ENCODE assay signal across 34 cellular contexts in the genomic region with DNA sequence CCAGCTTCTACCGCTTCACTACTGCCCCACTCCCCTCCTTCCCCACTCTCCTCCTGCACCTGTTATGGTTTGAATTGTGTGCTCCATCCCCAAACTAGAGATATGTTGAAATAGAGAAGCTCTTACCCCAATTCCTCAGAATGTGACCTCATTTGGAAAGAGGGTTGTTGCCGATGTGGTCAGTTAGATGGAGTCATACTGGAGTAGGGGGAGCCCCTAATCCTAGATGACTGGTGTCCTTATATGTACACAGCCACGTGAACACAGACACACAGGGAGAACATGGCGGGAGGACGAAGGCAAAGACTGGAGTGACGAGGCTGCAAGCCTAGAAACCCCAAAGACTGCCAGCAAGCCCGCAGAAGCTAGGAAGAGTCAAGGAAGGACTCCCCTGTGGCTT.
"Had no signal": no experiment of that assay in that cellular context is flagged by ENCODE, and none has a peak within 500 bp of the region (broad histone marks: within the 10 kb centered on the region; RNA-seq: fewer than 3 reads in every experiment).

No MANE protein-coding gene starts in this region.

- H3K4me3 ChIP-seq: adrenal gland, body of pancreas, breast epithelium, PC-9 had no signal

- H3K27ac Mint-ChIP-seq: activated CD4-positive, alpha-beta T cell treated with anti-CD3 and anti-CD28 coated beads, Interleukin-2, amount 10 ng/mL, durations not matched to agents 7 days and 5 days; activated CD8-positive, alpha-beta T cell treated with anti-CD3 and anti-CD28 coated beads, Interleukin-2, amount 10 ng/mL, durations not matched to agents 7 days and 5 days; activated naive CD8-positive, alpha-beta T cell treated with anti-CD3 and anti-CD28 coated beads, Interleukin-2, amount 10 ng/mL, durations not matched to agents 7 days and 5 days; activated T-helper 1 cell treated with anti-CD3 and anti-CD28 coated beads, Interleukin-12 subunit alpha, Interleukin-12 subunit beta, Interleukin-2, Interleukin-4 antibody, amounts not matched to agents 30 ng/mL and 10 ng/mL and 1 ng/mL, durations not matched to agents 14 hours and 24 hours and 36 hours had no signal

- H3K36me3 ChIP-seq: adrenal gland, breast epithelium, WERI-Rb-1 had no signal

- FAIRE-seq: astrocyte had no signal

- H3K4me3 Mint-ChIP-seq: activated CD4-positive, alpha-beta T cell treated with anti-CD3 and anti-CD28 coated beads, Interleukin-2, amount 10 ng/mL, durations not matched to agents 7 days and 5 days; activated CD8-positive, alpha-beta T cell treated with anti-CD3 and anti-CD28 coated beads, Interleukin-2, amount 10 ng/mL, durations not matched to agents 7 days and 5 days; activated naive CD8-positive, alpha-beta T cell treated with anti-CD3 and anti-CD28 coated beads, Interleukin-2, amount 10 ng/mL, durations not matched to agents 7 days and 5 days; activated T-cell treated with anti-CD3 and anti-CD28 coated beads, Interleukin-2, amount 50 U/mL, for 4 hours; activated T-helper 1 cell treated with anti-CD3 and anti-CD28 coated beads, Interleukin-12 subunit alpha, Interleukin-12 subunit beta, Interleukin-2, Interleukin-4 antibody, amounts not matched to agents 30 ng/mL and 10 ng/mL and 1 ng/mL, durations not matched to agents 14 hours and 24 hours and 36 hours had no signal

- H3K9me3 Mint-ChIP-seq: activated CD4-positive, alpha-beta T cell treated with anti-CD3 and anti-CD28 coated beads, Interleukin-2, amount 10 ng/mL, durations not matched to agents 7 days and 5 days; activated naive CD8-positive, alpha-beta T cell treated with anti-CD3 and anti-CD28 coated beads, Interleukin-2, amount 10 ng/mL, durations not matched to agents 7 days and 5 days; activated T-cell treated with anti-CD3 and anti-CD28 coated beads, Interleukin-2, amount 50 U/mL, for 4 hours; activated T-helper 1 cell treated with anti-CD3 and anti-CD28 coated beads, Interleukin-12 subunit alpha, Interleukin-12 subunit beta, Interleukin-2, Interleukin-4 antibody, amounts not matched to agents 30 ng/mL and 10 ng/mL and 1 ng/mL, durations not matched to agents 14 hours and 24 hours and 36 hours had no signal

- H3K36me3 Mint-ChIP-seq: activated naive CD8-positive, alpha-beta T cell treated with anti-CD3 and anti-CD28 coated beads, Interleukin-2, amount 10 ng/mL, durations not matched to agents 7 days and 5 days had no signal

- H3K27me3 ChIP-seq: adrenal gland, body of pancreas, breast epithelium had no signal

- ATAC-seq: activated CD8-positive, alpha-beta T cell treated with anti-CD3 and anti-CD28 coated beads, Interleukin-2, amount 10 ng/mL, durations not matched to agents 7 days and 5 days; activated T-cell treated with anti-CD3 and anti-CD28 coated beads, Interleukin-2, amount 50 U/mL, for 4 hours; body of pancreas had no signal

- DNase-seq: activated CD4-positive, alpha-beta T cell treated with anti-CD3 and anti-CD28 coated beads, Interleukin-2, amount 10 ng/mL, durations not matched to agents 7 days and 5 days; activated CD4-positive, alpha-beta T cell treated with anti-CD3 and anti-CD28 coated beads, Interleukin-2, amount 50 U/mL, for 48 hours; activated CD4-positive, CD25-positive, alpha-beta regulatory T cell; activated CD8-positive, alpha-beta memory T cell treated with anti-CD3 and anti-CD28 coated beads, Interleukin-2, amount 50 U/mL, for 4 hours; activated CD8-positive, alpha-beta T cell treated with anti-CD3 and anti-CD28 coated beads, Interleukin-2, amount 10 ng/mL, durations not matched to agents 7 days and 5 days; activated effector memory CD4-positive, alpha-beta T cell treated with anti-CD3 and anti-CD28 coated beads, Interleukin-2, amount 50 U/mL, for 16 hours; activated naive CD4-positive, alpha-beta T cell; activated naive CD4-positive, alpha-beta T cell treated with anti-CD3 and anti-CD28 coated beads, Interleukin-2, amount 50 U/mL, for 16 hours; activated naive CD8-positive, alpha-beta T cell treated with anti-CD3 and anti-CD28 coated beads, Interleukin-2, amount 10 ng/mL, durations not matched to agents 7 days and 5 days; activated T-cell treated with anti-CD3 and anti-CD28 coated beads for 4 hours; activated T-cell treated with anti-CD3 and anti-CD28 coated beads, Interleukin-2, amount 50 U/mL, for 4 hours; adrenal gland; body of pancreas; NCI-H1092 treated with DMSO at 0.1 percent for 48 hours; NCI-H1417; NCI-H146; NCI-H187; NCI-H2029 treated with DMSO at 0.1 percent for 48 hours; NCI-H2107; NCI-H2171; NCI-H510A; NCI-H526; NCI-H748 treated with DMSO at 0.1 percent for 48 hours; NK-92 treated with Interleukin-12 subunit alpha and Interleukin-12 subunit beta, amount 100 ng/mL, for 24 hours; PC-9; Right ventricle myocardium superior; SW 1271; T-helper 1 cell; T-helper 2 cell; T-helper 9 cell; WERI-Rb-1 had no signal
